ENCODE assay signal across 14 cellular contexts in the genomic region with DNA sequence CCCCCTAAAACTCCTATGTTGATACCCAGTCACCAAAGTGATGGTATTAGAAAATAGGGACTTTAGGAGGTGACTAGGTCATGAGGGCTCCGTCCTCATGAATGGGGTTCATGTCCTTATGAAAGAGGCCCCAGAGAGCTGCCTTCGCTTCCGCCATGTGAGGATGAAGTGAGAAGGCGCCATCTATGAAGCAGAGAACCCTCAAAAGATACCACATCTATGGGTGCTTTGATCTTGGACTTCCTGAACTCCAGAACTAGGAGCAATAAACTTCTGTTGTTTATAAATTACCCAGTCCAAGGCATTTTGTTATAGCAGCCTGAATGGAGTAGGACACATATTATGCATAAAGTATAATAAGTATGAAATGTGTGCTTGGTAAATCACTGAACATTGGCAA. TPM values are rescaled to one million over a fixed set of nuclear protein-coding genes. Genes with fewer than 3 reads are reported as not detected.
DNase-seq lines count a peak whose midpoint lies in the region; ATAC-seq and TF ChIP-seq lines count a peak whose summit lies in the region.
"Had no signal": no experiment of that assay in that cellular context is flagged by ENCODE, and none has a peak within 500 bp of the region (broad histone marks: within the 10 kb centered on the region; RNA-seq: fewer than 3 reads in every experiment).

No MANE protein-coding gene starts in this region.

- H3K4me3 ChIP-seq in BLaER1 treated with 17β-estradiol and CSF1 and Interleukin-3, amounts not matched to agents 10 nM and 100 nM, result no peak overlapping the region
- H3K4me3 ChIP-seq in Loucy (ENCODE audit: low read length, poor library complexity, severe bottlenecking), result no peak overlapping the region
- no peak overlapping the region for H3K4me3 ChIP-seq in neutrophil (ENCODE audit: low read depth in 1 of 2, low read length in 1 of 2)
- no peak overlapping the region for H3K4me3 ChIP-seq in smooth muscle cell
- H3K4me3 ChIP-seq in PC-3 (ENCODE audit: low read length), result no peak overlapping the region
- H3K4me3 ChIP-seq: GM23248, HAP-1 had no signal

- H3K9me2 ChIP-seq in Loucy (replicated peaks; ENCODE audit: low read depth, low read length), result no peaks in the 10 kb centered on the region
- no peaks in the 10 kb centered on the region for H3K9me2 ChIP-seq in PC-3 (replicated peaks; ENCODE audit: low read length)

- intact Hi-C loops in CD4-positive, alpha-beta T cell (cut with DNase I, micrococcal nuclease), result no loop called here
- intact Hi-C loops in PC-3 (cut with micrococcal nuclease), result no loop called here

- H3K27me3 ChIP-seq in BLaER1 treated with 17β-estradiol and CSF1 and Interleukin-3, amounts not matched to agents 10 nM and 100 nM, result no peaks in the 10 kb centered on the region
- no peaks in the 10 kb centered on the region for H3K27me3 ChIP-seq in CD4-positive, alpha-beta T cell (ENCODE audit: control insufficient read depth, insufficient read depth, low read length)
- peaks cover 3% of the 10 kb centered on the region for H3K27me3 ChIP-seq in Loucy (ENCODE audit: insufficient read depth, low read length, poor library complexity, severe bottlenecking)
- no peaks in the 10 kb centered on the region for H3K27me3 ChIP-seq in neutrophil
- no peaks in the 10 kb centered on the region for H3K27me3 ChIP-seq in smooth muscle cell (ENCODE audit: low read depth)
- no peaks in the 10 kb centered on the region for H3K27me3 ChIP-seq in PC-3 (ENCODE audit: low read length)
- H3K27me3 ChIP-seq: BE2C had no signal

- no peak overlapping the region for H3K27ac Mint-ChIP-seq in CD4-positive, alpha-beta T cell

- no peaks in the 10 kb centered on the region for H3K9me3 ChIP-seq in BLaER1 treated with 17β-estradiol and CSF1 and Interleukin-3, amounts not matched to agents 10 nM and 100 nM (replicated peaks in 1 of 11)
- no peaks in the 10 kb centered on the region for H3K9me3 ChIP-seq in CD4-positive, alpha-beta T cell (ENCODE audit: control insufficient read depth, low read length)
- H3K9me3 ChIP-seq in Loucy (ENCODE audit: insufficient read depth, low read depth, low read length) (no peaks in the 10 kb centered on the region), neutrophil (no peaks in the 10 kb centered on the region), smooth muscle cell (replicated peaks; ENCODE audit: low read depth) (no peaks in the 10 kb centered on the region), PC-3 (ENCODE audit: low read length) (no peaks in the 10 kb centered on the region)
- H3K9me3 ChIP-seq: BE2C, Caco-2, HAP-1 had no signal

- H3K4me1 ChIP-seq in BLaER1 treated with 17β-estradiol and CSF1 and Interleukin-3, amounts not matched to agents 10 nM and 100 nM, result peaks cover 5 to 20% (median 9%) of the 10 kb centered on the region in 10 experiments; a peak in 17 of 20 replicates
- H3K4me1 ChIP-seq in Loucy (ENCODE audit: insufficient read depth, low read length, poor library complexity, severe bottlenecking), result peaks cover 9% of the 10 kb centered on the region
- peaks cover 26 to 34% of the 10 kb centered on the region in 2 experiments for H3K4me1 ChIP-seq in neutrophil (ENCODE audit: control insufficient read depth in 1 of 2, insufficient read depth in 1 of 2, low read depth in 1 of 2, low read length in 1 of 2)
- H3K4me1 ChIP-seq in smooth muscle cell (ENCODE audit: low read depth), result no peaks in the 10 kb centered on the region
- H3K4me1 ChIP-seq in PC-3 (ENCODE audit: insufficient read depth, low read length), result no peaks in the 10 kb centered on the region
- H3K4me1 ChIP-seq: BE2C, Caco-2, HAP-1 had no signal

- H2AFZ ChIP-seq in Loucy (ENCODE audit: low read length) (no peak overlapping the region), smooth muscle cell (ENCODE audit: low read depth) (no peak overlapping the region), PC-3 (ENCODE audit: low read length) (no peak overlapping the region)
- H2AFZ ChIP-seq: GM23248 had no signal

- POLR2A ChIA-PET in CD4-positive, alpha-beta T cell (lab: Charles Lee), result no interaction called here
- POLR2A ChIA-PET in PC-3 (lab: Charles Lee; ENCODE audit: unreplicated experiment), result no interaction called here

- H3K9me3 Mint-ChIP-seq in CD4-positive, alpha-beta T cell, result peaks cover 7% of the 10 kb centered on the region

- peaks cover 4% of the 10 kb centered on the region for H3K27me3 Mint-ChIP-seq in CD4-positive, alpha-beta T cell

- ATAC-seq in CD4-positive, alpha-beta T cell (ENCODE audit: poor library complexity), result peak; percentile 39
- ATAC-seq in HG03460 (IDR thresholded peaks at IDR 0.05; ENCODE audit: unreplicated experiment) (no peak), PC-3 (no peak)

- WGBS in smooth muscle cell (ENCODE audit: low lambda C conversion rate), result 91% methylated on average over 4 of the region's 4 CpGs

- H3K27ac ChIP-seq in BLaER1 treated with 17β-estradiol and CSF1 and Interleukin-3, amounts not matched to agents 10 nM and 100 nM, result no peak overlapping the region
- no peak overlapping the region for H3K27ac ChIP-seq in CD4-positive, alpha-beta T cell (ENCODE audit: low read depth, low read length)
- H3K27ac ChIP-seq in neutrophil (peak overlapping the region; percentile 71), smooth muscle cell (ENCODE audit: low read depth) (no peak overlapping the region), PC-3 (ENCODE audit: low read length) (no peak overlapping the region)
- H3K27ac ChIP-seq: GM23248, KMS-11 had no signal

- no peaks in the 10 kb centered on the region for H4K20me1 ChIP-seq in BLaER1 treated with 17β-estradiol and CSF1 and Interleukin-3, amounts not matched to agents 10 nM and 100 nM
- H4K20me1 ChIP-seq in Loucy (ENCODE audit: insufficient read depth, low read length, poor library complexity, severe bottlenecking) (no peaks in the 10 kb centered on the region), smooth muscle cell (ENCODE audit: low read depth) (no peaks in the 10 kb centered on the region), PC-3 (ENCODE audit: low read length) (no peaks in the 10 kb centered on the region)

- H3K36me3 Mint-ChIP-seq in CD4-positive, alpha-beta T cell (ENCODE audit: low read depth), result no peaks in the 10 kb centered on the region

- CTCF ChIA-PET in CD4-positive, alpha-beta T cell (lab: Charles Lee), result interaction anchor here (1.0 kb wide), 1 partner anchor 37 kb away, joined by 3 read pairs; no protein-coding TSS in a partner anchor
- CTCF ChIA-PET in PC-3 (lab: Charles Lee), result no interaction called here

- no peaks in the 10 kb centered on the region for H3K79me2 ChIP-seq in Loucy (ENCODE audit: insufficient read depth, low read length)
- no peaks in the 10 kb centered on the region for H3K79me2 ChIP-seq in smooth muscle cell (ENCODE audit: low read depth)
- no peaks in the 10 kb centered on the region for H3K79me2 ChIP-seq in PC-3 (ENCODE audit: low read length)

- no peak overlapping the region for H3K4me3 Mint-ChIP-seq in CD4-positive, alpha-beta T cell

- DNase-seq in CD4-positive, alpha-beta T cell, result no peak
- DNase-seq in smooth muscle cell (lab: John Stamatoyannopoulos, UW; ENCODE audit: unreplicated experiment), result no peak
- DNase-seq in PC-3, result no peak
- DNase-seq: ACHN, BE2C, Caco-2, GDM1, GM23248 had no signal

- no peak for TF ChIP-seq CTCF in CD4-positive, alpha-beta T cell (IDR thresholded peaks at IDR 0.05)
- no peak for TF ChIP-seq CTCF in Loucy (conservative IDR thresholded peaks at IDR 0.05; ENCODE audit: low read length)
- TF ChIP-seq CTCF in neutrophil (IDR thresholded peaks at IDR 0.05), result no peak
- TF ChIP-seq CTCF in smooth muscle cell (IDR thresholded peaks at IDR 0.05; ENCODE audit: borderline replicate concordance, insufficient read depth, poor library complexity, severe bottlenecking), result no peak
- TF ChIP-seq CTCF in PC-3 (conservative IDR thresholded peaks at IDR 0.05; ENCODE audit: low read depth, low read length), result no peak

- H3K36me3 ChIP-seq in BLaER1 treated with 17β-estradiol and CSF1 and Interleukin-3, amounts not matched to agents 10 nM and 100 nM, result no peaks in the 10 kb centered on the region
- H3K36me3 ChIP-seq in Loucy (ENCODE audit: insufficient read depth, low read length) (no peaks in the 10 kb centered on the region), neutrophil (no peaks in the 10 kb centered on the region), smooth muscle cell (ENCODE audit: low read depth) (no peaks in the 10 kb centered on the region), PC-3 (ENCODE audit: low read depth, low read length) (no peaks in the 10 kb centered on the region)
- H3K36me3 ChIP-seq: BE2C, HAP-1 had no signal

- H3K4me2 ChIP-seq in BLaER1 treated with 17β-estradiol and CSF1 and Interleukin-3, amounts not matched to agents 10 nM and 100 nM, result peak overlapping the region in 6 of 11 experiments; percentile 12 to 46 (median 32); a peak in 8 of 22 replicates
- peak overlapping the region; percentile 43 for H3K4me2 ChIP-seq in Loucy (ENCODE audit: low read depth, low read length, poor library complexity, severe bottlenecking)
- no peak overlapping the region for H3K4me2 ChIP-seq in smooth muscle cell
- no peak overlapping the region for H3K4me2 ChIP-seq in PC-3 (ENCODE audit: low read length)
- H3K4me2 ChIP-seq: KMS-11 had no signal

- no peak overlapping the region for H3K9ac ChIP-seq in BLaER1 treated with 17β-estradiol and CSF1 and Interleukin-3, amounts not matched to agents 10 nM and 100 nM
- no peak overlapping the region for H3K9ac ChIP-seq in Loucy (ENCODE audit: low read depth, low read length, poor library complexity, severe bottlenecking)
- H3K9ac ChIP-seq in smooth muscle cell (ENCODE audit: low read depth), result no peak overlapping the region
- no peak overlapping the region for H3K9ac ChIP-seq in PC-3 (ENCODE audit: low read length)
- H3K9ac ChIP-seq: GM23248, KMS-11 had no signal

- no TSS peak for BruUV-seq in PC-3 (replicated peaks; lab: Mats Ljungman, UMichigan)

- H3F3A ChIP-seq in Loucy (ENCODE audit: low read depth), result no peaks in the 10 kb centered on the region
- no peaks in the 10 kb centered on the region for H3F3A ChIP-seq in smooth muscle cell (ENCODE audit: low read depth)
- no peaks in the 10 kb centered on the region for H3F3A ChIP-seq in PC-3 (ENCODE audit: low read length, unreplicated experiment)

- peaks cover 35% of the 10 kb centered on the region for H3K4me1 Mint-ChIP-seq in CD4-positive, alpha-beta T cell (ENCODE audit: low read depth)

RNA-seq across cellular contexts. Expression of a gene that starts 8.1 kb away (rescaled TPM):
- 1 to 10 TPM; 3.8 to 4.5 TPM for total RNA-seq in CD4-positive, alpha-beta T cell
- total RNA-seq in smooth muscle cell, result 5.2 and 14.0 TPM in 2 replicates
- polyA plus RNA-seq in smooth muscle cell, result 5.1 and 6.8 TPM in 2 replicates
- total RNA-seq in PC-3 (2014; rRNA removed), result 16.8 and 29.0 TPM in 2 replicates

Comparison
In these comparisons a context has a peak if more than half of its experiments do, and no peak if none do; other contexts are left out.
1. H3K4me2 ChIP-seq: peak in BLaER1 treated with 17β-estradiol and CSF1 and Interleukin-3, amounts not matched to agents 10 nM and 100 nM (6 of 11) and Loucy (single experiment); none in smooth muscle cell (single experiment) and PC-3 (single experiment).